Comparison of ENCODE assay signal across 14 cellular contexts in genomic region chr6:146595981-146596731, GRCh38. TPM values are rescaled to one million over a fixed set of nuclear protein-coding genes. Genes with fewer than 3 reads are reported as not detected.
DNase-seq lines count a peak whose midpoint lies in the region; ATAC-seq and TF ChIP-seq lines count a peak whose summit lies in the region.
"Had no signal": no experiment of that assay in that cellular context is flagged by ENCODE, and none has a peak within 500 bp of the region (broad histone marks: within the 10 kb centered on the region; RNA-seq: fewer than 3 reads in every experiment).

No MANE protein-coding gene starts in this region.

- H3K27me3 ChIP-seq in BLaER1, result no peaks in the 10 kb centered on the region
- H3K27me3 ChIP-seq in BE2C, result peaks cover 14% of the 10 kb centered on the region
- H3K27me3 ChIP-seq: brain microvascular endothelial cell had no signal

- peak overlapping the region; percentile 63 for H3K4me2 ChIP-seq in BLaER1
- H3K4me2 ChIP-seq: neural progenitor cell had no signal

- H3K9me3 ChIP-seq in BLaER1 (0 out of 2 replicates have a peak, but pooled peaks cover 7% of the 10 kb centered on the region), SK-N-MC (ENCODE audit: low read depth, low read length) (no peaks in the 10 kb centered on the region), BE2C (no peaks in the 10 kb centered on the region)

- no peak overlapping the region for H3K9ac ChIP-seq in BLaER1
- no peak overlapping the region for H3K9ac ChIP-seq in SK-N-MC (ENCODE audit: insufficient read length)
- H3K9ac ChIP-seq: neural progenitor cell had no signal

- CTCF ChIA-PET in activated CD4-positive, alpha-beta T cell treated with anti-CD3 and anti-CD28 coated beads, Interleukin-2, amount 10 ng/mL, durations not matched to agents 7 days and 5 days (lab: Charles Lee), result no interaction called here

- DNase-seq in SK-N-MC (ENCODE audit: low read depth, low spot score) (peak; percentile 76), kidney tubule cell (ENCODE audit: low spot score) (peak; percentile 57), AG08396 (ENCODE audit: low spot score) (no peak), BE2C (no peak)
- no peak for DNase-seq in activated CD4-positive, alpha-beta T cell treated with anti-CD3 and anti-CD28 coated beads, Interleukin-2, amount 50 U/mL, for 1 hour
- DNase-seq in activated CD4-positive, alpha-beta T cell treated with anti-CD3 and anti-CD28 coated beads, Interleukin-2, amount 10 ng/mL, durations not matched to agents 7 days and 5 days, result no peak
- DNase-seq: brain microvascular endothelial cell; NCI-H1092 treated with DMSO at 0.1 percent for 48 hours; stimulated activated naive CD4-positive, alpha-beta T cell treated with Interleukin-2 at 50 U/mL for 16 hours had no signal

- peaks cover 16% of the 10 kb centered on the region for H3K27me3 Mint-ChIP-seq in activated CD4-positive, alpha-beta T cell treated with anti-CD3 and anti-CD28 coated beads, Interleukin-2, amount 10 ng/mL, durations not matched to agents 7 days and 5 days

- no peak overlapping the region for H3K4me3 Mint-ChIP-seq in activated CD4-positive, alpha-beta T cell treated with anti-CD3 and anti-CD28 coated beads, Interleukin-2, amount 10 ng/mL, durations not matched to agents 7 days and 5 days
- H3K4me3 Mint-ChIP-seq: neural progenitor cell had no signal

- TF ChIP-seq CTCF in BE2C (IDR thresholded peaks at IDR 0.05; ENCODE audit: low read depth, low read length), result no peak

- H3K9me3 Mint-ChIP-seq in activated CD4-positive, alpha-beta T cell treated with anti-CD3 and anti-CD28 coated beads, Interleukin-2, amount 10 ng/mL, durations not matched to agents 7 days and 5 days, result no peaks in the 10 kb centered on the region
- H3K9me3 Mint-ChIP-seq: neural progenitor cell had no signal

- H3K27ac Mint-ChIP-seq in activated CD4-positive, alpha-beta T cell treated with anti-CD3 and anti-CD28 coated beads, Interleukin-2, amount 10 ng/mL, durations not matched to agents 7 days and 5 days, result no peak overlapping the region
- H3K27ac Mint-ChIP-seq: neural progenitor cell had no signal

- no peak overlapping the region for H3K27ac ChIP-seq in BLaER1
- H3K27ac ChIP-seq in SK-N-MC, result no peak overlapping the region
- H3K27ac ChIP-seq: brain microvascular endothelial cell, neural progenitor cell had no signal

- ATAC-seq in HG02981 (IDR thresholded peaks at IDR 0.05; ENCODE audit: unreplicated experiment), result peak; percentile 50
- ATAC-seq: esophagus mucosa had no signal

- peaks cover 3% of the 10 kb centered on the region for H3K4me1 Mint-ChIP-seq in activated CD4-positive, alpha-beta T cell treated with anti-CD3 and anti-CD28 coated beads, Interleukin-2, amount 10 ng/mL, durations not matched to agents 7 days and 5 days

- POLR2A ChIA-PET in activated CD4-positive, alpha-beta T cell treated with anti-CD3 and anti-CD28 coated beads, Interleukin-2, amount 10 ng/mL, durations not matched to agents 7 days and 5 days (lab: Charles Lee), result no interaction called here

- H4K20me1 ChIP-seq in BLaER1, result no peaks in the 10 kb centered on the region

- no peaks in the 10 kb centered on the region for H3K36me3 ChIP-seq in BLaER1
- H3K36me3 ChIP-seq in SK-N-MC (ENCODE audit: insufficient read depth, low read length), result no peaks in the 10 kb centered on the region
- no peaks in the 10 kb centered on the region for H3K36me3 ChIP-seq in BE2C
- H3K36me3 ChIP-seq: brain microvascular endothelial cell, neural progenitor cell had no signal

- H3K4me1 ChIP-seq in BLaER1, result peaks cover 18% of the 10 kb centered on the region
- no peaks in the 10 kb centered on the region for H3K4me1 ChIP-seq in BE2C
- H3K4me1 ChIP-seq: neural progenitor cell had no signal

- no peak overlapping the region for H3K4me3 ChIP-seq in BLaER1
- H3K4me3 ChIP-seq in SK-N-MC, result no peak overlapping the region; the same call in 1 of the 2 replicates
- no peak overlapping the region for H3K4me3 ChIP-seq in BE2C (ENCODE audit: low read depth, low read length)
- H3K4me3 ChIP-seq: neural progenitor cell had no signal

- H3K36me3 Mint-ChIP-seq in activated CD4-positive, alpha-beta T cell treated with anti-CD3 and anti-CD28 coated beads, Interleukin-2, amount 10 ng/mL, durations not matched to agents 7 days and 5 days (ENCODE audit: low read depth), result no peaks in the 10 kb centered on the region
- H3K36me3 Mint-ChIP-seq: neural progenitor cell had no signal

RNA-seq across cellular contexts. Expression of gene ADGB, which starts 2.6 kb away (rescaled TPM):
- polyA plus RNA-seq in BE2C (2012; ENCODE audit: insufficient read depth, insufficient read length, low read depth), result not detected
- total RNA-seq in activated CD4-positive, alpha-beta T cell treated with anti-CD3 and anti-CD28 coated beads, Interleukin-2, amount 10 ng/mL, durations not matched to agents 7 days and 5 days, result not detected
- total RNA-seq: esophagus mucosa; T-helper 2 cell treated with Interferon-gamma antibody and Interleukin-4, amounts not matched to agents 100 ng/mL and 5 ng/mL, for 36 hours had no signal

RNA-seq across cellular contexts. Expression of gene RAB32, which starts 52.5 kb away (rescaled TPM):
- not detected for polyA plus RNA-seq in BE2C (2012; ENCODE audit: insufficient read depth, insufficient read length, low read depth)
- under 1 TPM in 1 of 2 experiments, not detected in 1; 0.23 TPM for total RNA-seq in activated CD4-positive, alpha-beta T cell treated with anti-CD3 and anti-CD28 coated beads, Interleukin-2, amount 10 ng/mL, durations not matched to agents 7 days and 5 days

Comparison
In these comparisons a context has a peak if more than half of its experiments do, and no peak if none do; other contexts are left out.
1. DNase-seq: peak in SK-N-MC (single experiment) and kidney tubule cell (single experiment); none in activated CD4-positive, alpha-beta T cell treated with anti-CD3 and anti-CD28 coated beads, Interleukin-2, amount 50 U/mL, for 1 hour (single experiment), AG08396 (single experiment), BE2C (single experiment) and activated CD4-positive, alpha-beta T cell treated with anti-CD3 and anti-CD28 coated beads, Interleukin-2, amount 10 ng/mL, durations not matched to agents 7 days and 5 days (single experiment).